Comparison of ENCODE assay signal across 10 cellular contexts in the genomic region with DNA sequence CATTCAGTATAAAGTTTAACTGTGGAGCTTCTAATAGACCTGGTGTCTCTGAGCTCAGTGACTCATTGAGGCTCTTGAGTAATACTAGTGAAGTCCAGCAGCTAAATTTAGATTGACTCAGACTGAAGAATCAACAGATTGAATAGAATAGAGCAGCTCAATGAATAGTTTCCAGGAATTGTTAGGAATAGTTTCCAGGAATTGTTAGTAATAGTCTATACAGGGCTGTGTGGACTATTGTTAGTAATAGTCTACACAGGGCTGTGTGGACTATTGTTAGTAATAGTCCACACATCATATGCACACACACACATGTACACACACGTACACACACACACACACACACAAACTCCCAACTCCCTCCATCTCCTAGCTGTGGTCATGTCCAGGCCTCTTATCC. TPM values are rescaled to one million over a fixed set of nuclear protein-coding genes. Genes with fewer than 3 reads are reported as not detected.
DNase-seq lines count a peak whose midpoint lies in the region.
"Had no signal": no experiment of that assay in that cellular context is flagged by ENCODE, and none has a peak within 500 bp of the region (broad histone marks: within the 10 kb centered on the region; RNA-seq: fewer than 3 reads in every experiment).

No MANE protein-coding gene starts in this region.

- H3K4me3 ChIP-seq in BLaER1 treated with 17β-estradiol and CSF1 and Interleukin-3, amounts not matched to agents 10 nM and 100 nM, result no peak overlapping the region

- H3K9ac ChIP-seq in BLaER1 treated with 17β-estradiol and CSF1 and Interleukin-3, amounts not matched to agents 10 nM and 100 nM, result peak overlapping the region in 3 of 11 experiments; percentile 14 to 23 (median 15); a peak in 3 of 22 replicates

- no peaks in the 10 kb centered on the region for H4K20me1 ChIP-seq in BLaER1 treated with 17β-estradiol and CSF1 and Interleukin-3, amounts not matched to agents 10 nM and 100 nM

- peaks cover 0 to 56% (median 17%) of the 10 kb centered on the region in 10 experiments; a peak in 11 of 20 replicates for H3K4me1 ChIP-seq in BLaER1 treated with 17β-estradiol and CSF1 and Interleukin-3, amounts not matched to agents 10 nM and 100 nM

- no peaks in the 10 kb centered on the region for H3K27me3 ChIP-seq in BLaER1 treated with 17β-estradiol and CSF1 and Interleukin-3, amounts not matched to agents 10 nM and 100 nM

- peak overlapping the region in 7 of 11 experiments; percentile 15 to 77 (median 74); a peak in 13 of 22 replicates for H3K4me2 ChIP-seq in BLaER1 treated with 17β-estradiol and CSF1 and Interleukin-3, amounts not matched to agents 10 nM and 100 nM

- H3K9me3 ChIP-seq in BLaER1 treated with 17β-estradiol and CSF1 and Interleukin-3, amounts not matched to agents 10 nM and 100 nM (replicated peaks in 1 of 11), result no peaks in the 10 kb centered on the region

- H3K36me3 ChIP-seq in BLaER1 treated with 17β-estradiol and CSF1 and Interleukin-3, amounts not matched to agents 10 nM and 100 nM, result no peaks in the 10 kb centered on the region

- H3K27ac ChIP-seq in BLaER1 treated with 17β-estradiol and CSF1 and Interleukin-3, amounts not matched to agents 10 nM and 100 nM, result peak overlapping the region in 4 of 11 experiments; percentile 39 to 71 (median 66); a peak in 8 of 22 replicates

- DNase-seq in NOMO-1 treated with DMSO at 0.1 percent for 48 hours (lab: John Stamatoyannopoulos, UW; ENCODE audit: unreplicated experiment) (peak; percentile 88), epidermal melanocyte (ENCODE audit: insufficient read length, low spot score) (peak; percentile 26), mucosa of gallbladder (ENCODE audit: low spot score) (peak; percentile 17), mesenteric fat pad (ENCODE audit: low spot score) (no peak), retina (no peak), T-helper 9 cell (no peak)
- no peak for DNase-seq in activated CD4-positive, alpha-beta T cell treated with anti-CD3 and anti-CD28 coated beads, Interleukin-2, amount 50 U/mL, for 1 hour
- DNase-seq: NCI-H1092 had no signal

RNA-seq across cellular contexts. Expression of a gene that starts 3.0 kb away (rescaled TPM):
- total RNA-seq in mucosa of gallbladder (34.1 TPM), mesenteric fat pad (not detected)
- total RNA-seq: neural crest cell had no signal

RNA-seq across cellular contexts. Expression of a gene that starts 49.3 kb away (rescaled TPM):
- total RNA-seq in mucosa of gallbladder (46.0 TPM), mesenteric fat pad (38.8 TPM)

RNA-seq across cellular contexts. Expression of a gene that starts 49.6 kb away (rescaled TPM):
- total RNA-seq in mucosa of gallbladder (70.6 TPM), mesenteric fat pad (34.9 TPM)

Comparison
In these comparisons a context has a peak if more than half of its experiments do, and no peak if none do; other contexts are left out.
1. DNase-seq: peak in NOMO-1 treated with DMSO at 0.1 percent for 48 hours (single experiment), epidermal melanocyte (single experiment) and mucosa of gallbladder (single experiment); none in mesenteric fat pad (single experiment), retina (single experiment), activated CD4-positive, alpha-beta T cell treated with anti-CD3 and anti-CD28 coated beads, Interleukin-2, amount 50 U/mL, for 1 hour (single experiment) and T-helper 9 cell (single experiment).
2. RNA of a gene that starts 3.0 kb away (total RNA-seq): 34.1 TPM in mucosa of gallbladder (single experiment); not detected in mesenteric fat pad (single experiment); every median in the first group is over 10 times any median in the second.